Comparison of ENCODE assay signal across 8 cellular contexts in the genomic region with DNA sequence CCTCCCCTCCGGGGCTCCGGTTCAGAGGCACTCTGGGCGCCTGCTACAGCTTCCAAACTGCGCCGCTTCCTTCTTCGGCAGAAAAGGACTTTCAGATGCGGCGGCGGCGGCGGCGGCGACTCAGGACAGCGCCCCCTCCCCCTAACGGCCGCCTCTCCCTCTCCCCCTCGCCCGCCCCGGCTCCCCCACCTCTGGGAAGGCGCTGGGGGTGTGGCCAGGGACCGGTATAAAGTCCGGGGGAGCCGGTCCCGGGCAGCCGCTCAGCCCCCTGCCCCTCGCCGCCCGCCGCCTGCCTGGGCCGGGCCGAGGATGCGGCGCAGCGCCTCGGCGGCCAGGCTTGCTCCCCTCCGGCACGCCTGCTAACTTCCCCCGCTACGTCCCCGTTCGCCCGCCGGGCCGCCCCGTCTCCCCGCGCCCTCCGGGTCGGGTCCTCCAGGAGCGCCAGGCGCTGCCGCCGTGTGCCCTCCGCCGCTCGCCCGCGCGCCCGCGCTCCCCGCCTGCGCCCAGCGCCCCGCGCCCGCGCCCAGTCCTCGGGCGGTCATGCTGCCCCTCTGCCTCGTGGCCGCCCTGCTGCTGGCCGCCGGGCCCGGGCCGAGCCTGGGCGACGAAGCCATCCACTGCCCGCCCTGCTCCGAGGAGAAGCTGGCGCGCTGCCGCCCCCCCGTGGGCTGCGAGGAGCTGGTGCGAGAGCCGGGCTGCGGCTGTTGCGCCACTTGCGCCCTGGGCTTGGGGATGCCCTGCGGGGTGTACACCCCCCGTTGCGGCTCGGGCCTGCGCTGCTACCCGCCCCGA. TPM values are rescaled to one million over a fixed set of nuclear protein-coding genes. Genes with fewer than 3 reads are reported as not detected.
DNase-seq lines count a peak whose midpoint lies in the region; ATAC-seq and TF ChIP-seq lines count a peak whose summit lies in the region.

IGFBP4 (plus strand) TSS at position 255 of the 792 bp plus-strand sequence; CDS start at position 541, 286 bp downstream.

- H3K4me1 Mint-ChIP-seq in T-helper 1 cell treated with Interleukin-12 subunit alpha and Interleukin-12 subunit beta and Interleukin-4 antibody, amounts not matched to agents 30 μg/mL and 1 μg/mL, for 36 hours (ENCODE audit: low read depth), result peaks cover 35% of the 10 kb centered on the region

- intact Hi-C loops in adrenal gland (cut with DNase I) (loop anchor here (2.0 to 10.0 kb wide), 4 partner anchors 89 to 121 kb away; partner anchors contain the start of gene CCR7 (in 1 of the 2)), heart right ventricle (cut with DNase I) (loop anchor here in 8 of 10 donors (1.0 to 10.0 kb wide), 8 partner anchors 33 to 1241 kb away; partner anchors contain the start of genes EIF1 (in 1 of the 8) and GJD3 (in 1 of the 8)), posterior vena cava (cut with DNase I) (loop anchor here (5.0 to 10.0 kb wide), 2 partner anchors 89 to 111 kb away; no protein-coding TSS in a partner anchor), upper lobe of right lung (cut with DNase I) (loop anchor here (5.0 kb wide), 1 partner anchor 114 kb away; no protein-coding TSS in a partner anchor)

- H3K27me3 Mint-ChIP-seq in T-helper 1 cell treated with Interleukin-12 subunit alpha and Interleukin-12 subunit beta and Interleukin-4 antibody, amounts not matched to agents 30 μg/mL and 1 μg/mL, for 36 hours (ENCODE audit: low read depth), result peaks cover 7% of the 10 kb centered on the region

- H3K27ac ChIP-seq in adrenal gland (peak within 1 kb of the TSS in 4 of 5 donors; percentile 64 to 97 (median 81)), heart right ventricle (peak within 1 kb of the TSS; percentile 89 to 99 (median 96)), upper lobe of right lung (peak within 1 kb of the TSS; percentile 90)

- DNase-seq in ELR (ENCODE audit: low read depth) (peak; percentile 84), MG63 (peak; percentile 72), adrenal gland (peak; percentile 66 to 75 (median 73)), heart right ventricle (peak; percentile 85 to 86), posterior vena cava (ENCODE audit: low spot score) (peak; percentile 95), upper lobe of right lung (peak; percentile 93)

- H3K9me3 Mint-ChIP-seq in T-helper 1 cell treated with Interleukin-12 subunit alpha and Interleukin-12 subunit beta and Interleukin-4 antibody, amounts not matched to agents 30 μg/mL and 1 μg/mL, for 36 hours, result no peaks in the 10 kb centered on the region

- H3K27me3 ChIP-seq in MG63 (no peaks in the 10 kb centered on the region), adrenal gland (no peaks in the 10 kb centered on the region), heart right ventricle (peaks cover 0 to 15% (median 0%) of the 10 kb centered on the region in 7 donors), upper lobe of right lung (no peaks in the 10 kb centered on the region)

- H3K4me1 ChIP-seq in adrenal gland (replicated peaks in 1 of 2) (peaks cover 0 to 24% of the 10 kb centered on the region in 2 donors), heart right ventricle (peaks cover 12 to 57% (median 46%) of the 10 kb centered on the region in 9 donors), upper lobe of right lung (peaks cover 33% of the 10 kb centered on the region)

- WGBS in adrenal gland, 4 donors, result 1 to 2% (median 1%) methylated on average over 16 to 98 of the region's 98 CpGs; no CpG with 5 or more reads in 1 of the 4 donors
- WGBS in heart right ventricle, 2 donors, result 1% methylated on average over 92 to 97 of the region's 98 CpGs

- TF ChIP-seq CTCF in adrenal gland (IDR thresholded peaks at IDR 0.05), result peak in 1 of 6 experiments; percentile 34
- TF ChIP-seq CTCF in heart right ventricle (IDR thresholded peaks at IDR 0.05), result peak; percentile 16 to 57 (median 45)
- TF ChIP-seq CTCF in upper lobe of right lung (IDR thresholded peaks at IDR 0.05), result peak; percentile 42

- ATAC-seq in heart right ventricle (peak; percentile 68 to 78 (median 73)), upper lobe of right lung (peak; percentile 76), GM18909 (IDR thresholded peaks at IDR 0.05; ENCODE audit: poor library complexity, unreplicated experiment) (no peak)

- no peaks in the 10 kb centered on the region for H3K9me3 ChIP-seq in MG63
- H3K9me3 ChIP-seq in adrenal gland (replicated peaks in 1 of 3), result no peaks in the 10 kb centered on the region
- H3K9me3 ChIP-seq in heart right ventricle, result no peaks in the 10 kb centered on the region
- H3K9me3 ChIP-seq in upper lobe of right lung, result no peaks in the 10 kb centered on the region

- H3K27ac Mint-ChIP-seq in T-helper 1 cell treated with Interleukin-12 subunit alpha and Interleukin-12 subunit beta and Interleukin-4 antibody, amounts not matched to agents 30 μg/mL and 1 μg/mL, for 36 hours, result peak within 1 kb of the TSS; percentile 91

- H3K4me3 ChIP-seq in MG63 (peak within 1 kb of the TSS; percentile 34), adrenal gland (peak within 1 kb of the TSS in 2 of 4 donors; percentile 32 to 60), heart right ventricle (peak within 1 kb of the TSS; percentile 66 to 89 (median 82)), upper lobe of right lung (peak within 1 kb of the TSS; percentile 81)

- H3K36me3 Mint-ChIP-seq in T-helper 1 cell treated with Interleukin-12 subunit alpha and Interleukin-12 subunit beta and Interleukin-4 antibody, amounts not matched to agents 30 μg/mL and 1 μg/mL, for 36 hours (ENCODE audit: low read depth), result peaks cover 11% of the 10 kb centered on the region

- TF ChIP-seq POLR2A in adrenal gland (IDR thresholded peaks at IDR 0.05), result peak; percentile 72

- no peaks in the 10 kb centered on the region for H3K36me3 ChIP-seq in MG63
- H3K36me3 ChIP-seq in adrenal gland (replicated peaks in 1 of 2), result no peaks in the 10 kb centered on the region
- peaks cover 0 to 13% (median 0%) of the 10 kb centered on the region in 9 donors for H3K36me3 ChIP-seq in heart right ventricle
- no peaks in the 10 kb centered on the region for H3K36me3 ChIP-seq in upper lobe of right lung

- peak within 1 kb of the TSS; percentile 87 for H3K4me3 Mint-ChIP-seq in T-helper 1 cell treated with Interleukin-12 subunit alpha and Interleukin-12 subunit beta and Interleukin-4 antibody, amounts not matched to agents 30 μg/mL and 1 μg/mL, for 36 hours

RNA-seq across cellular contexts. Expression of gene IGFBP4, which starts in this region (rescaled TPM):
- total RNA-seq in MG63 (2014; rRNA removed; shearing (Covaris generic); ENCODE audit: low replicate concordance), result 7.9 and 12.4 TPM in 2 replicates
- total RNA-seq in adrenal gland (100 to 1,000 TPM; 185 to 458 (median 280) TPM), heart right ventricle (100 to 1,000 TPM in 6 of 10 donors, 10 to 100 TPM in 4; 65.1 to 301 (median 123) TPM), posterior vena cava (1,000 to 10,000 TPM; 1,004 to 1,451 TPM), upper lobe of right lung (381 TPM)
- polyA plus RNA-seq in adrenal gland (100 to 1,000 TPM; 126 to 335 (median 276) TPM), heart right ventricle (100 to 1,000 TPM; 224 to 295 TPM)
